9 cellular contexts compared by ENCODE assay signal in genomic region chr11:74726547-74727182, GRCh38. TPM values are rescaled to one million over a fixed set of nuclear protein-coding genes. Genes with fewer than 3 reads are reported as not detected.
DNase-seq lines count a peak whose midpoint lies in the region; ATAC-seq and TF ChIP-seq lines count a peak whose summit lies in the region.
"Had no signal": no experiment of that assay in that cellular context is flagged by ENCODE, and none has a peak within 500 bp of the region (broad histone marks: within the 10 kb centered on the region; RNA-seq: fewer than 3 reads in every experiment).

No MANE protein-coding gene starts in this region.

- no peaks in the 10 kb centered on the region for H3K36me3 Mint-ChIP-seq in activated naive CD4-positive, alpha-beta T cell treated with anti-CD3 and anti-CD28 coated beads, Interleukin-2, amount 10 ng/mL, durations not matched to agents 7 days and 5 days

- peaks cover 84% of the 10 kb centered on the region for H3K27me3 Mint-ChIP-seq in activated naive CD4-positive, alpha-beta T cell treated with anti-CD3 and anti-CD28 coated beads, Interleukin-2, amount 10 ng/mL, durations not matched to agents 7 days and 5 days

- H3K9ac ChIP-seq in Loucy (ENCODE audit: low read depth, low read length, poor library complexity, severe bottlenecking): no peak overlapping the region

- intact Hi-C loops in head of caudate nucleus (cut with DNase I): loop anchor here (10.0 kb wide), 1 partner anchor 92 kb away; no protein-coding TSS in a partner anchor

- CTCF ChIA-PET in activated naive CD4-positive, alpha-beta T cell treated with anti-CD3 and anti-CD28 coated beads, Interleukin-2, amount 10 ng/mL, durations not matched to agents 7 days and 5 days (lab: Charles Lee): interaction anchor here (0.6 to 4.8 kb wide), 15 partner anchors 12 to 275 kb away, joined by 3 to 62 read pairs (median 4); no protein-coding TSS in a partner anchor

- H3K9me3 ChIP-seq in Loucy (ENCODE audit: insufficient read depth, low read depth, low read length) (no peaks in the 10 kb centered on the region), SJSA1 (replicated peaks) (no peaks in the 10 kb centered on the region)

- H3K27me3 ChIP-seq in Loucy (ENCODE audit: insufficient read depth, low read length, poor library complexity, severe bottlenecking) (no peaks in the 10 kb centered on the region), SJSA1 (replicated peaks) (0 out of 2 replicates have a peak, but pooled peaks cover 3% of the 10 kb centered on the region)

- no peak overlapping the region for H3K4me2 ChIP-seq in Loucy (ENCODE audit: low read depth, low read length, poor library complexity, severe bottlenecking)

- no peak overlapping the region for H3K4me3 ChIP-seq in Loucy (ENCODE audit: low read length, poor library complexity, severe bottlenecking)
- no peak overlapping the region for H3K4me3 ChIP-seq in SJSA1

- H3K36me3 ChIP-seq in Loucy (ENCODE audit: insufficient read depth, low read length) (no peaks in the 10 kb centered on the region), SJSA1 (no peaks in the 10 kb centered on the region)

- ATAC-seq in GM21529 (IDR thresholded peaks at IDR 0.05; ENCODE audit: unreplicated experiment): peak; percentile 86
- ATAC-seq in GM19328 (IDR thresholded peaks at IDR 0.05; ENCODE audit: unreplicated experiment): no peak

- no peaks in the 10 kb centered on the region for H3K9me2 ChIP-seq in Loucy (replicated peaks; ENCODE audit: low read depth, low read length)

- no peaks in the 10 kb centered on the region for H3K79me2 ChIP-seq in Loucy (ENCODE audit: insufficient read depth, low read length)

- H3K9me3 Mint-ChIP-seq in activated naive CD4-positive, alpha-beta T cell treated with anti-CD3 and anti-CD28 coated beads, Interleukin-2, amount 10 ng/mL, durations not matched to agents 7 days and 5 days: no peaks in the 10 kb centered on the region

- no peak overlapping the region for H3K27ac ChIP-seq in SJSA1

- TF ChIP-seq CTCF in Loucy (conservative IDR thresholded peaks at IDR 0.05; ENCODE audit: low read length): peak; percentile 84

- peak; percentile 14 for DNase-seq in DMS 273 treated with DMSO at 0.1 percent for 48 hours (lab: John Stamatoyannopoulos, UW)
- DNase-seq in SJSA1 (ENCODE audit: low read depth in 1 of 2, low spot score in 2 of 2): peak; percentile 30 to 51
- peak; percentile 68 for DNase-seq in activated naive CD4-positive, alpha-beta T cell treated with anti-CD3 and anti-CD28 coated beads, Interleukin-2, amount 10 ng/mL, durations not matched to agents 7 days and 5 days
- peak; percentile 30 to 90 (median 80) for DNase-seq in head of caudate nucleus
- DNase-seq in pons (ENCODE audit: low spot score): peak; percentile 78

- no peak overlapping the region for H3K4me3 Mint-ChIP-seq in activated naive CD4-positive, alpha-beta T cell treated with anti-CD3 and anti-CD28 coated beads, Interleukin-2, amount 10 ng/mL, durations not matched to agents 7 days and 5 days

- H2AFZ ChIP-seq in Loucy (ENCODE audit: low read length): no peak overlapping the region

- H4K20me1 ChIP-seq in Loucy (ENCODE audit: insufficient read depth, low read length, poor library complexity, severe bottlenecking): no peaks in the 10 kb centered on the region

- no peaks in the 10 kb centered on the region for H3K4me1 Mint-ChIP-seq in activated naive CD4-positive, alpha-beta T cell treated with anti-CD3 and anti-CD28 coated beads, Interleukin-2, amount 10 ng/mL, durations not matched to agents 7 days and 5 days

- H3F3A ChIP-seq in Loucy (ENCODE audit: low read depth): no peaks in the 10 kb centered on the region

- H3K27ac Mint-ChIP-seq in activated naive CD4-positive, alpha-beta T cell treated with anti-CD3 and anti-CD28 coated beads, Interleukin-2, amount 10 ng/mL, durations not matched to agents 7 days and 5 days: no peak overlapping the region

- H3K4me1 ChIP-seq in Loucy (ENCODE audit: insufficient read depth, low read length, poor library complexity, severe bottlenecking): no peaks in the 10 kb centered on the region
- peaks cover 13% of the 10 kb centered on the region for H3K4me1 ChIP-seq in SJSA1 (replicated peaks)

RNA-seq across cellular contexts. Expression of gene CHRDL2, which starts 4.6 kb away (rescaled TPM):
- total RNA-seq in SJSA1 (2014; rRNA removed; shearing (Covaris generic)): not detected in 2 replicates
- total RNA-seq: activated CD8-positive, alpha-beta memory T cell treated with anti-CD3 and anti-CD28 coated beads for 36 hours had no signal

RNA-seq across cellular contexts. Expression of gene RNF169, which starts 22.0 kb away (rescaled TPM):
- total RNA-seq in SJSA1 (2014; rRNA removed; shearing (Covaris generic)): 4.8 and 9.4 TPM in 2 replicates

Comparison
In these comparisons a context has a peak if more than half of its experiments do, and no peak if none do; other contexts are left out.
1. DNase-seq: peak in every context shown above with its lines; median percentile 80 in head of caudate nucleus; 78 in pons; 68 in activated naive CD4-positive, alpha-beta T cell treated with anti-CD3 and anti-CD28 coated beads, Interleukin-2, amount 10 ng/mL, durations not matched to agents 7 days and 5 days; 40 in SJSA1; 14 in DMS 273 treated with DMSO at 0.1 percent for 48 hours.